Comparison of ENCODE assay signal across 21 cellular contexts in genomic region chr6:51675020-51675419, GRCh38.
"Had no signal": no experiment of that assay in that cellular context is flagged by ENCODE, and none has a peak within 500 bp of the region (broad histone marks: within the 10 kb centered on the region; RNA-seq: fewer than 3 reads in every experiment).

No MANE protein-coding gene starts in this region.

- ATAC-seq: esophagus mucosa; gastrocnemius medialis; lower lobe of right lung; natural killer cell; psoas muscle; stimulated activated naive B cell treated with anti-CD40 and anti-IgM and Interleukin-4, amounts not matched to agents 10 μg/mL and 1 μg/mL and 100 μg/mL, for 72 hours had no signal

- H3K27me3 ChIP-seq: gastrocnemius medialis, ovary, tibial nerve, upper lobe of left lung had no signal

- DNase-seq: dorsolateral prefrontal cortex; effector CD4-positive, alpha-beta T cell; foreskin fibroblast; gastrocnemius medialis; head of caudate nucleus; left ventricle myocardium superior; lower lobe of right lung; natural killer cell; ovary; posterior cingulate gyrus; psoas muscle; small intestine; stimulated activated CD4-positive, alpha-beta T cell treated with anti-CD3 and anti-CD28 coated beads, Interleukin-15, amount 100 ng/mL, for 24 hours; stimulated activated CD4-positive, alpha-beta T cell treated with anti-CD3 and anti-CD28 coated beads, Interleukin-2, amount 100 ng/mL, for 48 hours; stimulated activated naive B cell treated with anti-CD40 and anti-IgM and Interleukin-4, amounts not matched to agents 10 μg/mL and 1 μg/mL and 100 μg/mL, for 72 hours; upper lobe of left lung had no signal

- H3K9me3 ChIP-seq: gastrocnemius medialis, lower lobe of right lung, ovary, psoas muscle, thoracic aorta, tibial nerve, upper lobe of left lung had no signal

- H3K4me3 ChIP-seq: coronary artery, dorsolateral prefrontal cortex, gastrocnemius medialis, lower lobe of right lung, ovary, psoas muscle, thoracic aorta, tibial nerve, upper lobe of left lung had no signal

- H3K4me1 ChIP-seq: gastrocnemius medialis, psoas muscle, tibial nerve had no signal

- H3K27ac ChIP-seq: coronary artery, dorsolateral prefrontal cortex, epithelial cell of prostate, gastrocnemius medialis, lower lobe of right lung, ovary, psoas muscle, thoracic aorta, tibial nerve, upper lobe of left lung had no signal

- H3K36me3 ChIP-seq: gastrocnemius medialis, lower lobe of right lung, ovary, thoracic aorta, tibial nerve, upper lobe of left lung had no signal
